In genomic region chr1:112397051-112397471, GRCh38 we compare ENCODE assay signal across 8 cellular contexts. TPM values are rescaled to one million over a fixed set of nuclear protein-coding genes. Genes with fewer than 3 reads are reported as not detected.
DNase-seq lines count a peak whose midpoint lies in the region; FAIRE-seq and TF ChIP-seq lines count a peak whose summit lies in the region.
"Had no signal": no experiment of that assay in that cellular context is flagged by ENCODE, and none has a peak within 500 bp of the region (broad histone marks: within the 10 kb centered on the region; RNA-seq: fewer than 3 reads in every experiment).

No MANE protein-coding gene starts in this region.

- peak overlapping the region; percentile 79 for H3K9ac ChIP-seq in SK-N-MC (ENCODE audit: insufficient read length)

- H3K36me3 ChIP-seq in SK-N-MC (ENCODE audit: insufficient read depth, low read length): no peaks in the 10 kb centered on the region

- no peaks in the 10 kb centered on the region for H3K36me3 Mint-ChIP-seq in glutamatergic neuron (ENCODE audit: unreplicated experiment)

- peaks cover 7% of the 10 kb centered on the region for H3K9me3 Mint-ChIP-seq in glutamatergic neuron (ENCODE audit: unreplicated experiment)

- peak overlapping the region; percentile 94 for H3K27ac Mint-ChIP-seq in glutamatergic neuron (ENCODE audit: unreplicated experiment)

- H3K27ac ChIP-seq in SK-N-MC (no peak overlapping the region), skin epidermis (peak overlapping the region in 18 of 21 experiments; percentile 87 to 98 (median 94))

- no peaks in the 10 kb centered on the region for H3K9me3 ChIP-seq in SK-N-MC (ENCODE audit: low read depth, low read length)

- no peak for TF ChIP-seq CTCF in glutamatergic neuron (IDR thresholded peaks at IDR 0.05; ENCODE audit: partially characterized antibody, unreplicated experiment)

- FAIRE-seq in GM18507 (lab: Jason Lieb, UNC) (peak; percentile 29), GM19239 (lab: Jason Lieb, UNC) (no peak)

- H3K4me3 Mint-ChIP-seq in glutamatergic neuron (ENCODE audit: unreplicated experiment): peak overlapping the region; percentile 98

- peaks cover 1% of the 10 kb centered on the region for H3K27me3 Mint-ChIP-seq in glutamatergic neuron (ENCODE audit: unreplicated experiment)

- DNase-seq in GM18507 (ENCODE audit: extremely low spot score, insufficient read length, low read depth) (no peak), SK-N-MC (ENCODE audit: low read depth, low spot score) (no peak), glutamatergic neuron (no peak), T-helper 9 cell (no peak), GM19239 (ENCODE audit: insufficient read length, low spot score) (no peak)
- no peak for DNase-seq in activated effector memory CD4-positive, alpha-beta T cell treated with anti-CD3 and anti-CD28 coated beads, Interleukin-2, amount 50 U/mL, for 16 hours
- DNase-seq: KG1 had no signal

- peak overlapping the region; percentile 88 for H3K4me3 ChIP-seq in SK-N-MC
- peak overlapping the region; percentile 75 to 97 (median 95) for H3K4me3 ChIP-seq in skin epidermis

- peaks cover 27% of the 10 kb centered on the region for H3K4me1 Mint-ChIP-seq in glutamatergic neuron (ENCODE audit: low read depth, unreplicated experiment)

RNA-seq across cellular contexts. Expression of gene CTTNBP2NL, which starts 1.0 kb away (rescaled TPM):
- total RNA-seq in glutamatergic neuron (ENCODE audit: unreplicated experiment): 66.2 TPM
